7 cellular contexts compared by ENCODE assay signal in genomic region chrX:41024335-41024734, GRCh38.
DNase-seq lines count a peak whose midpoint lies in the region; ATAC-seq, FAIRE-seq and TF ChIP-seq lines count a peak whose summit lies in the region.
"Not testable (repeated sequence)": the region's sequence is repeated elsewhere in the genome, so short reads cannot be mapped to it uniquely, and the experiment has no call there.

No MANE protein-coding gene starts in this region.

- H3K4me1 ChIP-seq in HEK293 (ENCODE audit: control insufficient read depth, insufficient read depth, low read length), result not testable (repeated sequence)
- H3K4me1 ChIP-seq in RWPE2 (ENCODE audit: insufficient read depth, poor library complexity, severe bottlenecking), result peaks cover 11% of the 10 kb centered on the region
- H3K4me1 ChIP-seq in H1 (replicated peaks in 1 of 4; ENCODE audit: control insufficient read depth in 3 of 4, insufficient read depth in 4 of 4, low read length in 3 of 4), result peaks cover 0 to 10% (median 3%) of the 10 kb centered on the region in 4 experiments; a peak in 4 of 7 replicates
- peaks cover 19% of the 10 kb centered on the region for H3K4me1 ChIP-seq in cardiac muscle cell (ENCODE audit: low read depth)

- TF ChIP-seq CTCF in C4-2B (conservative IDR thresholded peaks at IDR 0.05) (peak; percentile 31), NB4 (IDR thresholded peaks at IDR 0.05; ENCODE audit: low read depth, low read length) (peak; percentile 7), RWPE2 (IDR thresholded peaks at IDR 0.05; ENCODE audit: poor library complexity, severe bottlenecking) (peak; percentile 11), H1 (IDR thresholded peaks at IDR 0.05; ENCODE audit: control extremely low read depth in 1 of 3, insufficient read depth in 1 of 3, low read depth in 1 of 3, low read length in 3 of 3) (peak in 2 of 3 experiments; percentile 17 to 30; a peak in 2 of 4 replicates), cardiac muscle cell (IDR thresholded peaks at IDR 0.05; ENCODE audit: low read depth, low read length) (peak; percentile 13), mesothelial cell of epicardium (IDR thresholded peaks at IDR 0.05; ENCODE audit: unreplicated experiment) (peak; percentile 17)
- TF ChIP-seq CTCF in HEK293 (tag by site-specific recombination; IDR thresholded peaks at IDR 0.05), result not testable (repeated sequence)

- H3K9me3 ChIP-seq in HEK293 (ENCODE audit: control insufficient read depth, insufficient read depth, low read depth, low read length); RWPE2 (ENCODE audit: severe bottlenecking); H1 (ENCODE audit: insufficient read depth in 2 of 2, low read depth in 1 of 2, low read length in 1 of 2); cardiac muscle cell (ENCODE audit: low read depth): not testable (repeated sequence)

- TF ChIP-seq RAD21 in H1 (IDR thresholded peaks at IDR 0.05 in 1 of 2, conservative IDR thresholded peaks at IDR 0.05 in 1 of 2; ENCODE audit: low read depth in 2 of 2, low read length in 2 of 2), result peak; percentile 12 to 41; a peak in 2 of 4 replicates

- not testable (repeated sequence) for H3K9me3 Mint-ChIP-seq in mesothelial cell of epicardium

- H3K9ac ChIP-seq in H1 (replicated peaks in 1 of 4; ENCODE audit: extremely low read depth in 1 of 4, low read depth in 3 of 4, low read length in 3 of 4), result not testable (repeated sequence)

- not testable (repeated sequence) for H3K27me3 Mint-ChIP-seq in mesothelial cell of epicardium (ENCODE audit: low read depth)

- H3K23ac ChIP-seq in H1 (ENCODE audit: insufficient read length), result not testable (repeated sequence)

- ATAC-seq in RWPE2 (ENCODE audit: low read depth), result not testable (repeated sequence)

- CTCF ChIA-PET in HEK293 (lab: Yijun Ruan, JAX) (interaction anchor here (0.5 to 0.8 kb wide), 6 partner anchors 10 to 495 kb away, joined by 3 to 5 read pairs (median 3); no protein-coding TSS in a partner anchor), H1 (lab: Charles Lee; ENCODE audit: partially characterized antibody) (interaction anchor here (0.6 to 0.7 kb wide), 3 partner anchors 12 to 66 kb away, joined by 3 to 4 read pairs (median 3); no protein-coding TSS in a partner anchor)

- H3K27me3 ChIP-seq in RWPE2 (ENCODE audit: insufficient read depth, poor library complexity, severe bottlenecking); H1 (replicated peaks in 1 of 4; ENCODE audit: control insufficient read depth in 3 of 4, extremely low read depth in 1 of 4, insufficient read depth in 3 of 4, low read length in 3 of 4); cardiac muscle cell: not testable (repeated sequence)

- not testable (repeated sequence) for H3K4me3 Mint-ChIP-seq in mesothelial cell of epicardium

- not testable (repeated sequence) for H3K14ac ChIP-seq in H1 (ENCODE audit: insufficient read length)

- not testable (repeated sequence) for H4K91ac ChIP-seq in H1 (replicated peaks; ENCODE audit: insufficient read length, low read length)

- H2BK15ac ChIP-seq in H1 (ENCODE audit: low read length), result not testable (repeated sequence)

- not testable (repeated sequence) for H3K36me3 ChIP-seq in HEK293 (ENCODE audit: control insufficient read depth in 2 of 2, insufficient read depth in 1 of 2, low read length in 2 of 2); RWPE2 (ENCODE audit: low read depth); H1 (ENCODE audit: control insufficient read depth in 2 of 4, insufficient read depth in 4 of 4, low read length in 3 of 4); cardiac muscle cell

- H3K4me1 Mint-ChIP-seq in mesothelial cell of epicardium, result peaks cover 20% of the 10 kb centered on the region

- 0% methylated on average over 1 of the region's 3 CpGs; no CpG with 5 or more reads in 1 of the 2 experiments for WGBS in H1 (ENCODE audit: extremely low coverage in 1 of 2, insufficient coverage in 1 of 2, insufficient read length in 1 of 2, insufficient replicate concordance in 2 of 2, low coverage in 1 of 2, low lambda C conversion rate in 2 of 2, missing lambda C conversion rate in 1 of 2), 2 experiments

- peak overlapping the region; percentile 21; the same call in 1 of the 2 replicates for H2BK20ac ChIP-seq in H1 (ENCODE audit: low read length)

- not testable (repeated sequence) for H3K36me3 Mint-ChIP-seq in mesothelial cell of epicardium

- TF ChIP-seq POLR2A in NB4 (IDR thresholded peaks at IDR 0.05; ENCODE audit: extremely low read depth, insufficient read length); H1 (IDR thresholded peaks at IDR 0.05; ENCODE audit: control extremely low read depth in 1 of 2, low read depth in 2 of 2, low read length in 2 of 2): not testable (repeated sequence)

- not testable (repeated sequence) for H3K27ac Mint-ChIP-seq in mesothelial cell of epicardium

- not testable (repeated sequence) for H3K18ac ChIP-seq in H1 (ENCODE audit: extremely low read depth, low read length)

- H4K20me1 ChIP-seq in H1 (replicated peaks in 1 of 2; ENCODE audit: control insufficient read depth in 1 of 2, insufficient read depth in 2 of 2, low read length in 2 of 2), result not testable (repeated sequence)

- not testable (repeated sequence) for FAIRE-seq in H1 (lab: Jason Lieb, UNC)

- H4K5ac ChIP-seq in H1 (ENCODE audit: insufficient read length, low read depth, low read length), result not testable (repeated sequence)

- H3K4me2 ChIP-seq in H1 (ENCODE audit: insufficient read depth in 1 of 2, low read depth in 2 of 2, low read length in 2 of 2), result not testable (repeated sequence)

- not testable (repeated sequence) for H2AFZ ChIP-seq in H1 (ENCODE audit: low read length)

- H3K4me3 ChIP-seq in HEK293 (ENCODE audit: low read depth, low read length); NB4 (ENCODE audit: low read depth, low read length); RWPE2 (ENCODE audit: severe bottlenecking); H1 (ENCODE audit: extremely low read depth in 1 of 4, insufficient read depth in 2 of 4, low read depth in 3 of 4, low read length in 4 of 4); cardiac muscle cell: not testable (repeated sequence)

- H3K27ac ChIP-seq in C4-2B; HEK293 (ENCODE audit: extremely low read depth, low read depth, low read length); RWPE2 (ENCODE audit: poor library complexity, severe bottlenecking); H1 (ENCODE audit: low read depth, low read length); cardiac muscle cell: not testable (repeated sequence)

- not testable (repeated sequence) for H3K79me1 ChIP-seq in H1 (ENCODE audit: low read depth, low read length)

- POLR2A ChIA-PET in HEK293 (lab: Yijun Ruan, JAX); H1 (lab: Charles Lee; ENCODE audit: partially characterized antibody): not testable (repeated sequence)

- H2BK5ac ChIP-seq in H1 (ENCODE audit: low read depth, low read length), result not testable (repeated sequence)

- not testable (repeated sequence) for H4K8ac ChIP-seq in H1 (ENCODE audit: extremely low read depth, insufficient read depth, low read length)

- H3K23me2 ChIP-seq in H1 (ENCODE audit: low read depth, low read length), result not testable (repeated sequence)

- not testable (repeated sequence) for TF ChIP-seq EP300 in H1 (IDR thresholded peaks at IDR 0.05; ENCODE audit: borderline replicate concordance in 1 of 2, low read depth in 2 of 2, low read length in 2 of 2)

- H2AK5ac ChIP-seq in H1 (ENCODE audit: low read depth, low read length), result 0 out of 2 replicates have a peak overlapping the region, but pooled peaks have one; percentile 82

- not testable (repeated sequence) for H2BK12ac ChIP-seq in H1 (ENCODE audit: low read depth, low read length)

- H3K4ac ChIP-seq in H1 (replicated peaks; ENCODE audit: insufficient read length, low read depth, low read length), result not testable (repeated sequence)

- H2BK120ac ChIP-seq in H1 (replicated peaks; ENCODE audit: low read depth, low read length), result not testable (repeated sequence)

- H3K79me2 ChIP-seq in H1 (ENCODE audit: control insufficient read depth in 1 of 2, insufficient read depth in 2 of 2, low read length in 2 of 2), result not testable (repeated sequence)

- H3K56ac ChIP-seq in H1 (replicated peaks; ENCODE audit: insufficient read length, low read depth, low read length), result not testable (repeated sequence)

- not testable (repeated sequence) for DNase-seq in NB4 (ENCODE audit: low read depth); RWPE2 (ENCODE audit: low spot score); H1 (ENCODE audit: low read depth in 1 of 2, low spot score in 2 of 2); cardiac muscle cell (ENCODE audit: low read depth in 1 of 2, low spot score in 1 of 2); mesothelial cell of epicardium (ENCODE audit: low spot score in 2 of 2, unreplicated experiment in 2 of 2)

TF ChIP-seq in HEK293, 187 proteins besides CTCF, POLR2A, EP300 and RAD21:
- TF ChIP-seq ZNF580 (tag by site-specific recombination; IDR thresholded peaks at IDR 0.05), result peak; percentile 71; the same call in 1 of the 2 replicates
- TF ChIP-seq SETDB1 (IDR thresholded peaks at IDR 0.05; ENCODE audit: insufficient read length, low read length), result peak; percentile 62

TF ChIP-seq in H1, 55 proteins besides CTCF, POLR2A, EP300 and RAD21:
- TF ChIP-seq KDM1A (IDR thresholded peaks at IDR 0.05; ENCODE audit: borderline replicate concordance, low read length), result 0 out of 2 replicates have a peak, but pooled peaks have one; percentile 24
- peak; percentile 75 for TF ChIP-seq TEAD4 (IDR thresholded peaks at IDR 0.05; ENCODE audit: low read depth, low read length)
